ENCODE assay signal across 22 cellular contexts in genomic region chr1:214425723-214426419, GRCh38.
DNase-seq lines count a peak whose midpoint lies in the region; FAIRE-seq and TF ChIP-seq lines count a peak whose summit lies in the region.
"Had no signal": no experiment of that assay in that cellular context is flagged by ENCODE, and none has a peak within 500 bp of the region (broad histone marks: within the 10 kb centered on the region; RNA-seq: fewer than 3 reads in every experiment).

No MANE protein-coding gene starts in this region.

- H3K4me1 ChIP-seq in HUES64 (ENCODE audit: insufficient read depth, low read length) (peaks cover 44% of the 10 kb centered on the region), astrocyte (ENCODE audit: insufficient read depth, low read length) (peaks cover 67% of the 10 kb centered on the region), osteoblast (ENCODE audit: insufficient read depth, low read length) (peaks cover 89% of the 10 kb centered on the region), neural progenitor cell (peaks cover 5% of the 10 kb centered on the region)
- H3K4me1 ChIP-seq: right lobe of liver had no signal

- peaks cover 3% of the 10 kb centered on the region for H3K27me3 Mint-ChIP-seq in T-helper 1 cell treated with Interleukin-12 subunit alpha and Interleukin-12 subunit beta and Interleukin-4 antibody, amounts not matched to agents 30 μg/mL and 1 μg/mL, for 36 hours (ENCODE audit: low read depth)
- H3K27me3 Mint-ChIP-seq in astrocyte (ENCODE audit: low read depth, unreplicated experiment) (no peaks in the 10 kb centered on the region), neural progenitor cell (ENCODE audit: insufficient read depth, low read depth) (no peaks in the 10 kb centered on the region)
- H3K27me3 Mint-ChIP-seq: dendritic cell treated with granulocyte-macrophage colony-stimulating factor and Interleukin-4, amounts not matched to agents 40 ng/mL and 50 ng/mL, for 4 days had no signal

- H4K20me1 ChIP-seq in astrocyte (ENCODE audit: insufficient read depth, low read length) (no peaks in the 10 kb centered on the region), osteoblast (ENCODE audit: insufficient read depth, low read length) (no peaks in the 10 kb centered on the region), neural progenitor cell (ENCODE audit: low read depth) (no peaks in the 10 kb centered on the region)

- TF ChIP-seq CTCF in astrocyte (IDR thresholded peaks at IDR 0.05; ENCODE audit: insufficient read depth, low read depth, low read length) (no peak), osteoblast (IDR thresholded peaks at IDR 0.05; ENCODE audit: extremely low read depth, low read depth, low read length) (no peak), neural progenitor cell (IDR thresholded peaks at IDR 0.05) (no peak)

- peaks cover 16% of the 10 kb centered on the region for H3K9me3 Mint-ChIP-seq in T-helper 1 cell treated with Interleukin-12 subunit alpha and Interleukin-12 subunit beta and Interleukin-4 antibody, amounts not matched to agents 30 μg/mL and 1 μg/mL, for 36 hours
- H3K9me3 Mint-ChIP-seq in astrocyte (ENCODE audit: unreplicated experiment) (no peaks in the 10 kb centered on the region), neural progenitor cell (no peaks in the 10 kb centered on the region)

- H2AFZ ChIP-seq in astrocyte (ENCODE audit: low read depth, low read length) (no peak overlapping the region), osteoblast (ENCODE audit: low read length) (no peak overlapping the region), neural progenitor cell (replicated peaks) (no peak overlapping the region)

- H3K9ac ChIP-seq in HUES64 (ENCODE audit: low read depth, low read length) (no peak overlapping the region), astrocyte (ENCODE audit: low read length) (peak overlapping the region; percentile 14), neural progenitor cell (no peak overlapping the region)

- H3K27ac ChIP-seq in HUES64 (ENCODE audit: low read depth, low read length): 0 out of 2 replicates have a peak overlapping the region, but pooled peaks have one; percentile 8
- H3K27ac ChIP-seq in astrocyte (ENCODE audit: low read depth, low read length): peak overlapping the region; percentile 97
- H3K27ac ChIP-seq in osteoblast (ENCODE audit: low read depth, low read length): peak overlapping the region; percentile 96
- no peak overlapping the region for H3K27ac ChIP-seq in neural progenitor cell
- H3K27ac ChIP-seq: A549, C4-2B, pancreas, right lobe of liver had no signal

- no peak for FAIRE-seq in astrocyte (lab: Jason Lieb, UNC)
- FAIRE-seq: A549, islet of Langerhans, pancreas had no signal

- H3K27me3 ChIP-seq in HUES64 (ENCODE audit: insufficient read depth, low read length) (no peaks in the 10 kb centered on the region), astrocyte (ENCODE audit: insufficient read depth, low read length) (no peaks in the 10 kb centered on the region), osteoblast (ENCODE audit: insufficient read depth, low read length) (no peaks in the 10 kb centered on the region), neural progenitor cell (no peaks in the 10 kb centered on the region)
- H3K27me3 ChIP-seq: pancreas, right lobe of liver had no signal

- H3K4me3 ChIP-seq in HUES64 (ENCODE audit: low read length) (no peak overlapping the region), astrocyte (ENCODE audit: insufficient read depth, low read depth, low read length) (no peak overlapping the region), osteoblast (ENCODE audit: insufficient read depth, low read length) (no peak overlapping the region), neural progenitor cell (no peak overlapping the region)
- H3K4me3 ChIP-seq: A549, lung, pancreas, right lobe of liver had no signal

- peaks cover 35% of the 10 kb centered on the region for H3K4me1 Mint-ChIP-seq in T-helper 1 cell treated with Interleukin-12 subunit alpha and Interleukin-12 subunit beta and Interleukin-4 antibody, amounts not matched to agents 30 μg/mL and 1 μg/mL, for 36 hours (ENCODE audit: low read depth)
- peaks cover 75% of the 10 kb centered on the region for H3K4me1 Mint-ChIP-seq in astrocyte (ENCODE audit: low read depth, unreplicated experiment)
- peaks cover 17% of the 10 kb centered on the region for H3K4me1 Mint-ChIP-seq in neural progenitor cell

- H3K36me3 ChIP-seq in HUES64 (ENCODE audit: insufficient read depth, low read length) (no peaks in the 10 kb centered on the region), astrocyte (ENCODE audit: insufficient read depth, low read length) (peaks cover 3% of the 10 kb centered on the region), osteoblast (ENCODE audit: insufficient read depth, low read length) (peaks cover 3% of the 10 kb centered on the region), neural progenitor cell (no peaks in the 10 kb centered on the region)
- H3K36me3 ChIP-seq: pancreas, right lobe of liver had no signal

- H3F3A ChIP-seq in neural progenitor cell (ENCODE audit: low read depth): no peaks in the 10 kb centered on the region

- H3K79me2 ChIP-seq in astrocyte (ENCODE audit: insufficient read depth, low read length) (peaks cover 63% of the 10 kb centered on the region), osteoblast (ENCODE audit: insufficient read depth, low read length) (peaks cover 67% of the 10 kb centered on the region), neural progenitor cell (ENCODE audit: low read depth) (peaks cover 7% of the 10 kb centered on the region)

- DNase-seq in T-helper 1 cell (no peak), astrocyte (ENCODE audit: low read depth) (no peak), osteoblast (ENCODE audit: insufficient read length, low spot score, missing footprints) (no peak), neural progenitor cell (ENCODE audit: low spot score) (no peak), Kasumi-1 (lab: John Stamatoyannopoulos, UW) (no peak)
- DNase-seq in stimulated activated CD4-positive, alpha-beta T cell treated with anti-CD3 and anti-CD28 coated beads, Interleukin-2, amount 100 ng/mL, for 24 hours: no peak
- DNase-seq: activated CD4-positive, alpha-beta T cell treated with anti-CD3 and anti-CD28 coated beads for 4 hours; activated gamma-delta T cell treated with Interleukin-2 at 50 U/mL for 16 hours; KBM-7; NCI-H1105; NCI-H2081; NK-92 treated with Interleukin-12 subunit alpha and Interleukin-12 subunit beta, amount 100 ng/mL, for 24 hours; pancreas; right lobe of liver; RPMI8226 had no signal

- WGBS in HUES64: 95% methylated on average over 4 of the region's 5 CpGs

- peak overlapping the region; percentile 31 for H3K27ac Mint-ChIP-seq in T-helper 1 cell treated with Interleukin-12 subunit alpha and Interleukin-12 subunit beta and Interleukin-4 antibody, amounts not matched to agents 30 μg/mL and 1 μg/mL, for 36 hours
- H3K27ac Mint-ChIP-seq in astrocyte (ENCODE audit: unreplicated experiment) (peak overlapping the region; percentile 70), neural progenitor cell (no peak overlapping the region)
- H3K27ac Mint-ChIP-seq: dendritic cell treated with granulocyte-macrophage colony-stimulating factor and Interleukin-4, amounts not matched to agents 40 ng/mL and 50 ng/mL, for 4 days had no signal

- H3K9me3 ChIP-seq in HUES64 (ENCODE audit: insufficient read depth, low read depth, low read length) (no peaks in the 10 kb centered on the region), astrocyte (ENCODE audit: insufficient read depth, low read depth, low read length) (no peaks in the 10 kb centered on the region), osteoblast (ENCODE audit: low read depth, low read length) (no peaks in the 10 kb centered on the region), neural progenitor cell (ENCODE audit: low read depth) (no peaks in the 10 kb centered on the region)
- H3K9me3 ChIP-seq: A549, pancreas, right lobe of liver had no signal

- H3K4me2 ChIP-seq in astrocyte (ENCODE audit: low read length) (no peak overlapping the region), osteoblast (ENCODE audit: insufficient read depth, low read length) (no peak overlapping the region), neural progenitor cell (no peak overlapping the region)
- H3K4me2 ChIP-seq: A549 had no signal

- no peak overlapping the region for H3K4me3 Mint-ChIP-seq in T-helper 1 cell treated with Interleukin-12 subunit alpha and Interleukin-12 subunit beta and Interleukin-4 antibody, amounts not matched to agents 30 μg/mL and 1 μg/mL, for 36 hours
- H3K4me3 Mint-ChIP-seq in astrocyte (ENCODE audit: unreplicated experiment) (no peak overlapping the region), neural progenitor cell (no peak overlapping the region)
- H3K4me3 Mint-ChIP-seq: dendritic cell treated with granulocyte-macrophage colony-stimulating factor and Interleukin-4, amounts not matched to agents 40 ng/mL and 50 ng/mL, for 4 days had no signal

- H3K36me3 Mint-ChIP-seq in T-helper 1 cell treated with Interleukin-12 subunit alpha and Interleukin-12 subunit beta and Interleukin-4 antibody, amounts not matched to agents 30 μg/mL and 1 μg/mL, for 36 hours (ENCODE audit: low read depth): peaks cover 16% of the 10 kb centered on the region
- H3K36me3 Mint-ChIP-seq in astrocyte (ENCODE audit: low read depth, unreplicated experiment) (peaks cover 12% of the 10 kb centered on the region), neural progenitor cell (no peaks in the 10 kb centered on the region)
